12 cellular contexts compared by ENCODE assay signal in the genomic region with DNA sequence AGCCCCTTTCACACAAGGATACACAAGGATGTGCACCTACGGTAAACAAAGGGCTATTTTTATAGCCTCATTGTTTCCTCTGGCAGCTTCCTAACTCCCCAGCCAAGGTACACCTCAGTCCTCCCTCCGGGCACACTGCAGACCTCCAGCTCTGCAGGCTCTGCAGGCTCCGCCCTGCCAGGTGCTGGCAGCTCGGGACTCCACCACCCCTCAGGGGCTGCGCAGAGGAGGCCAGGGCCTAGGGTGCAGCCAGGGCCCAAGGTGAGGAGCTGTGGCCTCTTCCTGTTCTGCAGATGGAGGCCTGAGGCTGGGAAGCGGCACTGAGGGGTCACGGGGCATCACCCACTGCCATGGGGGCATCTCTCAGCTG. TPM values are rescaled to one million over a fixed set of nuclear protein-coding genes. Genes with fewer than 3 reads are reported as not detected.
A peak's percentile ranks its signal among the peaks of the same experiment; 100 is the strongest.
DNase-seq lines count a peak whose midpoint lies in the region; ATAC-seq and TF ChIP-seq lines count a peak whose summit lies in the region.
"Had no signal": no experiment of that assay in that cellular context is flagged by ENCODE, and none has a peak within 500 bp of the region (broad histone marks: within the 10 kb centered on the region; RNA-seq: fewer than 3 reads in every experiment).

No MANE protein-coding gene starts in this region.

- DNase-seq in NCI-H1105 treated with DMSO at 0.1 percent for 48 hours (lab: John Stamatoyannopoulos, UW) (peak; percentile 74), RWPE1 (ENCODE audit: low spot score) (peak; percentile 50), left ventricle myocardium inferior (no peak)
- no peak for DNase-seq in activated CD4-positive, alpha-beta memory T cell treated with anti-CD3 and anti-CD28 coated beads for 36 hours
- no peak for DNase-seq in effector CD4-positive, alpha-beta T cell
- DNase-seq: activated B cell treated with CpG ODN at 0.5 μM for 24 hours, activated gamma-delta T cell, HCEC 1CT had no signal

- no peaks in the 10 kb centered on the region for H3K9me3 ChIP-seq in BLaER1 treated with 17β-estradiol and CSF1 and Interleukin-3, amounts not matched to agents 10 nM and 100 nM (replicated peaks in 1 of 11)
- H3K9me3 ChIP-seq in left ventricle myocardium inferior (replicated peaks), result no peaks in the 10 kb centered on the region

- H3K27me3 Mint-ChIP-seq in activated CD4-positive, alpha-beta memory T cell treated with anti-CD3 and anti-CD28 coated beads for 36 hours, result no peaks in the 10 kb centered on the region
- H3K27me3 Mint-ChIP-seq: activated B cell treated with CpG ODN at 0.5 μM for 24 hours had no signal

- no peaks in the 10 kb centered on the region for H3K4me1 Mint-ChIP-seq in activated CD4-positive, alpha-beta memory T cell treated with anti-CD3 and anti-CD28 coated beads for 36 hours (ENCODE audit: low read depth)

- H3K27me3 ChIP-seq in BLaER1 treated with 17β-estradiol and CSF1 and Interleukin-3, amounts not matched to agents 10 nM and 100 nM, result no peaks in the 10 kb centered on the region
- no peaks in the 10 kb centered on the region for H3K27me3 ChIP-seq in left ventricle myocardium inferior (ENCODE audit: low read depth)

- ATAC-seq in GM18909 (IDR thresholded peaks at IDR 0.05; ENCODE audit: poor library complexity, unreplicated experiment) (no peak), HG03442 (IDR thresholded peaks at IDR 0.05; ENCODE audit: unreplicated experiment) (no peak)

- intact Hi-C loops in left ventricle myocardium inferior (cut with micrococcal nuclease), result no loop called here
- intact Hi-C loops in activated CD4-positive, alpha-beta memory T cell treated with anti-CD3 and anti-CD28 coated beads for 36 hours (cut with micrococcal nuclease), result no loop called here

- no peak overlapping the region for H3K27ac Mint-ChIP-seq in activated CD4-positive, alpha-beta memory T cell treated with anti-CD3 and anti-CD28 coated beads for 36 hours
- H3K27ac Mint-ChIP-seq: activated B cell treated with CpG ODN at 0.5 μM for 24 hours had no signal

- H3K27ac ChIP-seq in BLaER1 treated with 17β-estradiol and CSF1 and Interleukin-3, amounts not matched to agents 10 nM and 100 nM, result no peak overlapping the region
- peak overlapping the region; percentile 99 for H3K27ac ChIP-seq in RWPE1
- peak overlapping the region; percentile 54 for H3K27ac ChIP-seq in left ventricle myocardium inferior (replicated peaks)

- H3K9ac ChIP-seq in BLaER1 treated with 17β-estradiol and CSF1 and Interleukin-3, amounts not matched to agents 10 nM and 100 nM, result peak overlapping the region in 2 of 11 experiments; percentile 0 to 18; a peak in 1 of 22 replicates

- CTCF ChIA-PET in RWPE1 (lab: Yijun Ruan, JAX), result interaction anchor here (0.6 to 1.2 kb wide), 4 partner anchors 20 to 129 kb away, joined by 3 to 4 read pairs (median 4); no protein-coding TSS in a partner anchor
- CTCF ChIA-PET in activated CD4-positive, alpha-beta memory T cell treated with anti-CD3 and anti-CD28 coated beads for 36 hours (lab: Charles Lee), result no interaction called here

- H3K4me3 ChIP-seq in BLaER1 treated with 17β-estradiol and CSF1 and Interleukin-3, amounts not matched to agents 10 nM and 100 nM, result no peak overlapping the region
- H3K4me3 ChIP-seq in left ventricle myocardium inferior, result no peak overlapping the region
- H3K4me3 ChIP-seq: coronary artery had no signal

- H4K20me1 ChIP-seq in BLaER1 treated with 17β-estradiol and CSF1 and Interleukin-3, amounts not matched to agents 10 nM and 100 nM, result peaks cover 0 to 9% (median 0%) of the 10 kb centered on the region in 11 experiments; a peak in 1 of 22 replicates

- H3K4me2 ChIP-seq in BLaER1 treated with 17β-estradiol and CSF1 and Interleukin-3, amounts not matched to agents 10 nM and 100 nM, result peak overlapping the region in 8 of 11 experiments; percentile 30 to 61 (median 54); a peak in 15 of 22 replicates

- TF ChIP-seq CTCF in RWPE1 (conservative IDR thresholded peaks at IDR 0.05; ENCODE audit: low read depth) (no peak), left ventricle myocardium inferior (IDR thresholded peaks at IDR 0.05; ENCODE audit: borderline replicate concordance) (no peak)

- POLR2A ChIA-PET in RWPE1 (lab: Yijun Ruan, JAX; ENCODE audit: low non-redundant PET), result no interaction called here
- POLR2A ChIA-PET in activated CD4-positive, alpha-beta memory T cell treated with anti-CD3 and anti-CD28 coated beads for 36 hours (lab: Charles Lee), result no interaction called here

- H3K4me3 Mint-ChIP-seq in activated CD4-positive, alpha-beta memory T cell treated with anti-CD3 and anti-CD28 coated beads for 36 hours, result no peak overlapping the region
- H3K4me3 Mint-ChIP-seq: activated B cell treated with CpG ODN at 0.5 μM for 24 hours had no signal

- no peaks in the 10 kb centered on the region for H3K9me3 Mint-ChIP-seq in activated CD4-positive, alpha-beta memory T cell treated with anti-CD3 and anti-CD28 coated beads for 36 hours
- H3K9me3 Mint-ChIP-seq: activated B cell treated with CpG ODN at 0.5 μM for 24 hours had no signal

- H3K4me1 ChIP-seq in BLaER1 treated with 17β-estradiol and CSF1 and Interleukin-3, amounts not matched to agents 10 nM and 100 nM, result peaks cover 0 to 50% (median 38%) of the 10 kb centered on the region in 10 experiments; a peak in 14 of 20 replicates
- H3K4me1 ChIP-seq in left ventricle myocardium inferior, result peaks cover 62% of the 10 kb centered on the region

- no peaks in the 10 kb centered on the region for H3K36me3 Mint-ChIP-seq in activated CD4-positive, alpha-beta memory T cell treated with anti-CD3 and anti-CD28 coated beads for 36 hours

- no peaks in the 10 kb centered on the region; a peak in 1 of 22 replicates for H3K36me3 ChIP-seq in BLaER1 treated with 17β-estradiol and CSF1 and Interleukin-3, amounts not matched to agents 10 nM and 100 nM
- peaks cover under 1% of the 10 kb centered on the region for H3K36me3 ChIP-seq in left ventricle myocardium inferior

RNA-seq across cellular contexts. Expression of a gene that starts 19.8 kb away (rescaled TPM):
- total RNA-seq in left ventricle myocardium inferior, result 63.5 TPM
- total RNA-seq in activated CD4-positive, alpha-beta memory T cell treated with anti-CD3 and anti-CD28 coated beads for 36 hours, result 10 to 100 TPM; 33.6 to 34.1 TPM

Comparison
In these comparisons a context has a peak if more than half of its experiments do, and no peak if none do; other contexts are left out.
1. H3K27ac ChIP-seq: peak in RWPE1 (single experiment) and left ventricle myocardium inferior (single experiment); none in BLaER1 treated with 17β-estradiol and CSF1 and Interleukin-3, amounts not matched to agents 10 nM and 100 nM (0 of 11).
2. DNase-seq: peak in NCI-H1105 treated with DMSO at 0.1 percent for 48 hours (single experiment) and RWPE1 (single experiment); none in left ventricle myocardium inferior (single experiment), activated CD4-positive, alpha-beta memory T cell treated with anti-CD3 and anti-CD28 coated beads for 36 hours (single experiment) and effector CD4-positive, alpha-beta T cell (single experiment).